ENCODE assay signal across 16 cellular contexts in genomic region chr9:134337469-134337868, GRCh38.
"Had no signal": no experiment of that assay in that cellular context is flagged by ENCODE, and none has a peak within 500 bp of the region (broad histone marks: within the 10 kb centered on the region; RNA-seq: fewer than 3 reads in every experiment).

No MANE protein-coding gene starts in this region.

- H3K36me3 ChIP-seq: brain microvascular endothelial cell, heart left ventricle, ovary, thyroid gland, vagina had no signal

- ATAC-seq: activated T-helper 17 cell treated with anti-CD3 and anti-CD28 coated beads, Interleukin-2, amount 50 U/mL, for 72 hours; heart left ventricle; left colon; natural killer cell treated with Interleukin-12 subunit alpha and Interleukin-12 subunit beta and Interleukin-15 and Interleukin-18, amount 100 ng/mL, for 72 hours had no signal

- DNase-seq: activated CD4-positive, alpha-beta T cell treated with anti-CD3 and anti-CD28 coated beads for 48 hours; activated naive CD4-positive, alpha-beta T cell treated with anti-CD3 and anti-CD28 coated beads for 36 hours; activated T-cell treated with anti-CD3 and anti-CD28 coated beads for 4 hours; brain microvascular endothelial cell; foreskin melanocyte; heart left ventricle; left colon; mesenchymal stem cell; ovary; retina; small intestine; thyroid gland had no signal

- H3K4me3 Mint-ChIP-seq: activated naive CD4-positive, alpha-beta T cell treated with anti-CD3 and anti-CD28 coated beads for 36 hours; activated T-helper 17 cell treated with anti-CD3 and anti-CD28 coated beads, Interleukin-2, amount 50 U/mL, for 72 hours; natural killer cell treated with Interleukin-12 subunit alpha and Interleukin-12 subunit beta and Interleukin-15 and Interleukin-18, amount 100 ng/mL, for 72 hours; T-helper 1 cell treated with Interleukin-12 subunit alpha and Interleukin-12 subunit beta and Interleukin-4 antibody, amounts not matched to agents 30 μg/mL and 1 μg/mL, for 36 hours had no signal

- H3K4me3 ChIP-seq: heart left ventricle, thyroid gland had no signal

- H3K4me1 Mint-ChIP-seq: activated T-helper 17 cell treated with anti-CD3 and anti-CD28 coated beads, Interleukin-2, amount 50 U/mL, for 72 hours had no signal

- H3K9me3 ChIP-seq: heart left ventricle, ovary, thyroid gland, vagina had no signal

- H3K27ac ChIP-seq: brain microvascular endothelial cell, vagina had no signal

- H3K27me3 Mint-ChIP-seq: activated T-helper 17 cell treated with anti-CD3 and anti-CD28 coated beads, Interleukin-2, amount 50 U/mL, for 72 hours; natural killer cell treated with Interleukin-12 subunit alpha and Interleukin-12 subunit beta and Interleukin-15 and Interleukin-18, amount 100 ng/mL, for 72 hours had no signal

- H3K36me3 Mint-ChIP-seq: natural killer cell treated with Interleukin-12 subunit alpha and Interleukin-12 subunit beta and Interleukin-15 and Interleukin-18, amount 100 ng/mL, for 72 hours had no signal

- H3K9me3 Mint-ChIP-seq: activated naive CD4-positive, alpha-beta T cell treated with anti-CD3 and anti-CD28 coated beads for 36 hours; activated T-helper 17 cell treated with anti-CD3 and anti-CD28 coated beads, Interleukin-2, amount 50 U/mL, for 72 hours; natural killer cell treated with Interleukin-12 subunit alpha and Interleukin-12 subunit beta and Interleukin-15 and Interleukin-18, amount 100 ng/mL, for 72 hours; T-helper 1 cell treated with Interleukin-12 subunit alpha and Interleukin-12 subunit beta and Interleukin-4 antibody, amounts not matched to agents 30 μg/mL and 1 μg/mL, for 36 hours had no signal

- H3K27me3 ChIP-seq: brain microvascular endothelial cell, heart left ventricle, ovary, thyroid gland, vagina had no signal

- H3K27ac Mint-ChIP-seq: activated naive CD4-positive, alpha-beta T cell treated with anti-CD3 and anti-CD28 coated beads for 36 hours; activated T-helper 17 cell treated with anti-CD3 and anti-CD28 coated beads, Interleukin-2, amount 50 U/mL, for 72 hours; natural killer cell treated with Interleukin-12 subunit alpha and Interleukin-12 subunit beta and Interleukin-15 and Interleukin-18, amount 100 ng/mL, for 72 hours; T-helper 1 cell treated with Interleukin-12 subunit alpha and Interleukin-12 subunit beta and Interleukin-4 antibody, amounts not matched to agents 30 μg/mL and 1 μg/mL, for 36 hours had no signal
